ENCODE assay signal across 23 cellular contexts in genomic region chr2:16030206-16031054, GRCh38.
DNase-seq lines count a peak whose midpoint lies in the region; TF ChIP-seq lines count a peak whose summit lies in the region.
"Had no signal": no experiment of that assay in that cellular context is flagged by ENCODE, and none has a peak within 500 bp of the region (broad histone marks: within the 10 kb centered on the region; RNA-seq: fewer than 3 reads in every experiment).

No MANE protein-coding gene starts in this region.

- intact Hi-C loops in adrenal gland (cut with DNase I), result no loop called here

- no peaks in the 10 kb centered on the region for H3K27me3 ChIP-seq in adrenal gland
- no peaks in the 10 kb centered on the region for H3K27me3 ChIP-seq in GM23248 (replicated peaks; ENCODE audit: insufficient read depth)

- no peaks in the 10 kb centered on the region for H3K9me2 ChIP-seq in GM23248 (ENCODE audit: insufficient read depth)

- no peaks in the 10 kb centered on the region for H3K4me1 ChIP-seq in adrenal gland (replicated peaks in 1 of 2)
- no peaks in the 10 kb centered on the region for H3K4me1 ChIP-seq in GM23248 (ENCODE audit: insufficient read depth)
- H3K4me1 ChIP-seq: left ventricle myocardium inferior had no signal

- no peaks in the 10 kb centered on the region for H3K36me3 ChIP-seq in adrenal gland (replicated peaks in 1 of 2)
- H3K36me3 ChIP-seq in GM23248 (ENCODE audit: low read depth), result no peaks in the 10 kb centered on the region
- H3K36me3 ChIP-seq: left ventricle myocardium inferior, thoracic aorta had no signal

- no peaks in the 10 kb centered on the region for H3F3A ChIP-seq in GM23248 (ENCODE audit: insufficient read depth)

- H3K4me2 ChIP-seq in GM23248 (ENCODE audit: unreplicated experiment), result no peak overlapping the region

- no peak overlapping the region for H3K9ac ChIP-seq in GM23248

- H3K79me2 ChIP-seq in GM23248 (ENCODE audit: insufficient read depth), result no peaks in the 10 kb centered on the region

- peak overlapping the region; percentile 49 for H3K27ac ChIP-seq in C4-2B
- peak overlapping the region; percentile 90 for H3K27ac ChIP-seq in cingulate gyrus (ENCODE audit: low read depth, low read length)
- no peak overlapping the region for H3K27ac ChIP-seq in adrenal gland
- H3K27ac ChIP-seq in GM23248, result no peak overlapping the region
- H3K27ac ChIP-seq: left ventricle myocardium inferior, thoracic aorta had no signal

- no peak for TF ChIP-seq POLR2A in adrenal gland (IDR thresholded peaks at IDR 0.05)

- WGBS in adrenal gland, 4 donors, result 87 to 92% (median 91%) methylated on average over 14 to 24 of the region's 24 CpGs
- WGBS in GM23248 (ENCODE audit: low coverage in 1 of 2, low lambda C conversion rate in 2 of 2, missing lambda C conversion rate in 2 of 2), 2 experiments, result 51 to 55% methylated on average over 24 of the region's 24 CpGs

- no peaks in the 10 kb centered on the region for H4K20me1 ChIP-seq in GM23248 (ENCODE audit: insufficient read depth)

- in situ Hi-C loops in GM23248 (cut with MboI), result no loop called here

- H3K9me3 ChIP-seq in adrenal gland (replicated peaks in 1 of 3), result no peaks in the 10 kb centered on the region
- H3K9me3 ChIP-seq in GM23248 (ENCODE audit: low read depth), result no peaks in the 10 kb centered on the region
- H3K9me3 ChIP-seq: left ventricle myocardium inferior, thoracic aorta had no signal

- DNase-seq in medulla oblongata (ENCODE audit: extremely low spot score) (peak; percentile 73), putamen (ENCODE audit: low spot score) (peak; percentile 54), NOMO-1 treated with DMSO at 0.1 percent for 48 hours (lab: John Stamatoyannopoulos, UW; ENCODE audit: unreplicated experiment) (no peak), OCI-M2 (lab: John Stamatoyannopoulos, UW; ENCODE audit: unreplicated experiment) (no peak), adrenal gland (no peak), GM23248 (no peak)
- DNase-seq: activated CD8-positive, alpha-beta memory T cell treated with anti-CD3 and anti-CD28 coated beads, Interleukin-2, amount 50 U/mL, for 48 hours; activated CD8-positive, alpha-beta T cell treated with anti-CD3 and anti-CD28 coated beads for 36 hours; activated naive CD4-positive, alpha-beta T cell treated with anti-CD3 and anti-CD28 coated beads, Interleukin-2, amount 10 ng/mL, durations not matched to agents 7 days and 5 days; AML-193; amniotic stem cell; CD8-positive, alpha-beta memory T cell; DMS 273 treated with DMSO at 0.1 percent for 48 hours; effector memory CD4-positive, alpha-beta T cell; EL; IMR-90; left ventricle myocardium inferior; MV-4-11; SIG-M5; stimulated activated naive B cell treated with anti-CD40 and anti-IgM and Interleukin-4, amounts not matched to agents 10 μg/mL and 1 μg/mL and 100 μg/mL, for 72 hours had no signal

- H2AFZ ChIP-seq in GM23248, result no peak overlapping the region

- TF ChIP-seq CTCF in C4-2B (conservative IDR thresholded peaks at IDR 0.05) (no peak), adrenal gland (IDR thresholded peaks at IDR 0.05) (no peak)

- H3K4me3 ChIP-seq in adrenal gland (no peak overlapping the region), GM23248 (no peak overlapping the region)
- H3K4me3 ChIP-seq: left ventricle myocardium inferior, thoracic aorta had no signal

Comparison
In these comparisons a context has a peak if more than half of its experiments do, and no peak if none do; other contexts are left out.
1. H3K27ac ChIP-seq: peak in C4-2B (single experiment) and cingulate gyrus (single experiment); none in adrenal gland (0 of 5) and GM23248 (single experiment).
2. DNase-seq: peak in medulla oblongata (single experiment) and putamen (single experiment); none in NOMO-1 treated with DMSO at 0.1 percent for 48 hours (single experiment), OCI-M2 (single experiment), adrenal gland (0 of 7) and GM23248 (single experiment).